12 cellular contexts compared by ENCODE assay signal in genomic region chr3:138066383-138066782, GRCh38. TPM values are rescaled to one million over a fixed set of nuclear protein-coding genes. Genes with fewer than 3 reads are reported as not detected.
DNase-seq lines count a peak whose midpoint lies in the region; ATAC-seq and TF ChIP-seq lines count a peak whose summit lies in the region.
"Had no signal": no experiment of that assay in that cellular context is flagged by ENCODE, and none has a peak within 500 bp of the region (broad histone marks: within the 10 kb centered on the region; RNA-seq: fewer than 3 reads in every experiment).

No MANE protein-coding gene starts in this region.

- no peak overlapping the region for H3K27ac ChIP-seq in PC-3 (ENCODE audit: low read length)

- H3K4me1 ChIP-seq in PC-3 (ENCODE audit: insufficient read depth, low read length): no peaks in the 10 kb centered on the region
- H3K4me1 ChIP-seq: HAP-1 had no signal

- H3F3A ChIP-seq in PC-3 (ENCODE audit: low read length, unreplicated experiment): no peaks in the 10 kb centered on the region

- H3K4me3 ChIP-seq in PC-3 (ENCODE audit: low read length): no peak overlapping the region
- H3K4me3 ChIP-seq: HAP-1 had no signal

- H3K4me1 Mint-ChIP-seq in activated T-cell treated with anti-CD3 and anti-CD28 coated beads, Interleukin-2, amount 50 U/mL, for 72 hours (ENCODE audit: low read depth): peaks cover 41% of the 10 kb centered on the region
- H3K4me1 Mint-ChIP-seq: activated B cell treated with CpG ODN at 0.5 μM for 24 hours had no signal

- no peaks in the 10 kb centered on the region for H3K36me3 ChIP-seq in PC-3 (ENCODE audit: low read depth, low read length)

- CTCF ChIA-PET in PC-3 (lab: Charles Lee): no interaction called here

- peaks cover 48% of the 10 kb centered on the region for H3K27me3 Mint-ChIP-seq in activated T-cell treated with anti-CD3 and anti-CD28 coated beads, Interleukin-2, amount 50 U/mL, for 72 hours (ENCODE audit: low read depth)

- no peak overlapping the region for H3K4me2 ChIP-seq in PC-3 (ENCODE audit: low read length)

- intact Hi-C loops in PC-3 (cut with micrococcal nuclease): no loop called here

- H3K9me3 Mint-ChIP-seq in activated T-cell treated with anti-CD3 and anti-CD28 coated beads, Interleukin-2, amount 50 U/mL, for 72 hours: no peaks in the 10 kb centered on the region
- H3K9me3 Mint-ChIP-seq: activated B cell treated with CpG ODN at 0.5 μM for 24 hours had no signal

- no peak overlapping the region for H3K9ac ChIP-seq in PC-3 (ENCODE audit: low read length)

- POLR2A ChIA-PET in PC-3 (lab: Charles Lee; ENCODE audit: unreplicated experiment): no interaction called here

- no peaks in the 10 kb centered on the region for H3K27me3 ChIP-seq in PC-3 (ENCODE audit: low read length)

- H3K79me2 ChIP-seq in PC-3 (ENCODE audit: low read length): no peaks in the 10 kb centered on the region

- ATAC-seq in GM18520 (IDR thresholded peaks at IDR 0.05; ENCODE audit: unreplicated experiment) (peak; percentile 97), HG03064 (IDR thresholded peaks at IDR 0.05; ENCODE audit: low read depth, unreplicated experiment) (peak; percentile 74), PC-3 (no peak)
- peak; percentile 95 to 96 for ATAC-seq in activated T-cell treated with anti-CD3 and anti-CD28 coated beads, Interleukin-2, amount 50 U/mL, for 72 hours (replicated peaks in 1 of 2)

- H3K4me3 Mint-ChIP-seq in activated T-cell treated with anti-CD3 and anti-CD28 coated beads, Interleukin-2, amount 50 U/mL, for 72 hours: peak overlapping the region; percentile 61 to 71
- H3K4me3 Mint-ChIP-seq: activated B cell treated with CpG ODN at 0.5 μM for 24 hours had no signal

- H3K36me3 Mint-ChIP-seq in activated T-cell treated with anti-CD3 and anti-CD28 coated beads, Interleukin-2, amount 50 U/mL, for 72 hours (ENCODE audit: insufficient read depth in 2 of 2): no peaks in the 10 kb centered on the region

- no TSS peak for BruUV-seq in PC-3 (replicated peaks; lab: Mats Ljungman, UMichigan)

- no peaks in the 10 kb centered on the region for H3K9me2 ChIP-seq in PC-3 (replicated peaks; ENCODE audit: low read length)

- no peaks in the 10 kb centered on the region for H3K9me3 ChIP-seq in PC-3 (ENCODE audit: low read length)
- H3K9me3 ChIP-seq: HAP-1 had no signal

- H2AFZ ChIP-seq in PC-3 (ENCODE audit: low read length): no peak overlapping the region

- peak; percentile 46 for DNase-seq in GM20000 (ENCODE audit: low spot score)
- peak; percentile 75 to 80 for DNase-seq in activated T-cell treated with anti-CD3 and anti-CD28 coated beads, Interleukin-2, amount 50 U/mL, for 72 hours
- DNase-seq in NCI-H1092 (lab: John Stamatoyannopoulos, UW): no peak
- no peak for DNase-seq in PC-3
- no peak for DNase-seq in NCI-H446 treated with DMSO at 0.1 percent for 48 hours (lab: John Stamatoyannopoulos, UW)
- DNase-seq in anterior cingulate cortex (lab: John Stamatoyannopoulos, UW): no peak
- DNase-seq: activated B cell treated with CpG ODN at 0.5 μM for 24 hours, caudate nucleus had no signal

- TF ChIP-seq CTCF in GM20000 (IDR thresholded peaks at IDR 0.05; ENCODE audit: extremely low read depth, missing control alignments) (no peak), PC-3 (conservative IDR thresholded peaks at IDR 0.05; ENCODE audit: low read depth, low read length) (no peak)

- no peaks in the 10 kb centered on the region for H4K20me1 ChIP-seq in PC-3 (ENCODE audit: low read length)

- H3K27ac Mint-ChIP-seq in activated T-cell treated with anti-CD3 and anti-CD28 coated beads, Interleukin-2, amount 50 U/mL, for 72 hours: peak overlapping the region; percentile 76
- H3K27ac Mint-ChIP-seq: activated B cell treated with CpG ODN at 0.5 μM for 24 hours had no signal

RNA-seq across cellular contexts. Expression of gene DZIP1L, which starts 49.0 kb away (rescaled TPM):
- total RNA-seq in activated T-cell treated with anti-CD3 and anti-CD28 coated beads, Interleukin-2, amount 50 U/mL, for 72 hours: under 1 TPM; 0.23 to 0.46 TPM
- 3.8 and 4.9 TPM in 2 replicates for total RNA-seq in PC-3 (2014; rRNA removed)
- total RNA-seq: activated B cell treated with CpG ODN at 0.5 μM for 24 hours had no signal

RNA-seq across cellular contexts. Expression of gene CLDN18, which starts 56.4 kb away (rescaled TPM):
- total RNA-seq in activated T-cell treated with anti-CD3 and anti-CD28 coated beads, Interleukin-2, amount 50 U/mL, for 72 hours: not detected
- not detected in 2 replicates for total RNA-seq in PC-3 (2014; rRNA removed)
- total RNA-seq: activated B cell treated with CpG ODN at 0.5 μM for 24 hours, fibroblast of villous mesenchyme had no signal

Comparison
In these comparisons a context has a peak if more than half of its experiments do, and no peak if none do; other contexts are left out.
1. DNase-seq: peak in GM20000 (single experiment) and activated T-cell treated with anti-CD3 and anti-CD28 coated beads, Interleukin-2, amount 50 U/mL, for 72 hours (2 of 2); none in NCI-H1092 (single experiment), PC-3 (single experiment), NCI-H446 treated with DMSO at 0.1 percent for 48 hours (single experiment) and anterior cingulate cortex (0 of 58).